7 cellular contexts compared by ENCODE assay signal in genomic region chr6:10759312-10759839, GRCh38. TPM values are rescaled to one million over a fixed set of nuclear protein-coding genes. Genes with fewer than 3 reads are reported as not detected.
A peak's percentile ranks its signal among the peaks of the same experiment; 100 is the strongest.
DNase-seq lines count a peak whose midpoint lies in the region; ATAC-seq and TF ChIP-seq lines count a peak whose summit lies in the region.

No MANE protein-coding gene starts in this region.

- H3K4me3 ChIP-seq in astrocyte of the cerebellum (ENCODE audit: low read depth, low read length): no peak overlapping the region
- H3K4me3 ChIP-seq in thoracic aorta: no peak overlapping the region

- H3K36me3 ChIP-seq in thoracic aorta: no peaks in the 10 kb centered on the region

- in situ Hi-C loops in astrocyte of the cerebellum (cut with HindIII; ENCODE audit: low sequenced_read_pairs): no loop called here

- peak; percentile 63 for TF ChIP-seq CTCF in astrocyte of the cerebellum (IDR thresholded peaks at IDR 0.05; ENCODE audit: low read depth, low read length, missing control alignments)
- peak; percentile 50 for TF ChIP-seq CTCF in thoracic aorta (IDR thresholded peaks at IDR 0.05)

- H3K9me3 ChIP-seq in thoracic aorta: no peaks in the 10 kb centered on the region

- DNase-seq in ELF-1 (ENCODE audit: low read depth, low spot score) (peak; percentile 35), MV-4-11 (lab: John Stamatoyannopoulos, UW) (peak; percentile 32), astrocyte of the cerebellum (ENCODE audit: low read depth) (peak; percentile 87), iPS-NIHi7 (ENCODE audit: extremely low spot score) (peak; percentile 42), thoracic aorta (ENCODE audit: low spot score) (no peak)
- no peak for DNase-seq in activated effector memory CD4-positive, alpha-beta T cell treated with Interleukin-2 at 50 U/mL for 16 hours

- no peak overlapping the region for H3K27ac ChIP-seq in thoracic aorta

- ATAC-seq in GM21526 (IDR thresholded peaks at IDR 0.05; ENCODE audit: low FRiP score, unreplicated experiment) (peak; percentile 75), thoracic aorta (ENCODE audit: insufficient number of reproducible peaks, low FRiP score, low read depth) (no peak)

- peaks cover 0 to 6% of the 10 kb centered on the region in 2 donors for H3K4me1 ChIP-seq in thoracic aorta (ENCODE audit: control insufficient read depth in 1 of 2, low read depth in 2 of 2)

- no peaks in the 10 kb centered on the region for H3K27me3 ChIP-seq in thoracic aorta (replicated peaks; ENCODE audit: insufficient read depth)

RNA-seq across cellular contexts. Expression of gene TMEM14B, which starts 11.8 kb away (rescaled TPM):
- total RNA-seq in thoracic aorta: 10 to 100 TPM; 63.4 to 80.7 TPM

RNA-seq across cellular contexts. Expression of gene TMEM14C, which starts 36.5 kb away (rescaled TPM):
- total RNA-seq in thoracic aorta: 100 to 1,000 TPM in 1 of 2 donors, 10 to 100 TPM in 1; 72.9 to 129 TPM

Comparison
In these comparisons a context has a peak if more than half of its experiments do, and no peak if none do; other contexts are left out.
1. DNase-seq: peak in ELF-1 (single experiment), MV-4-11 (single experiment), astrocyte of the cerebellum (single experiment) and iPS-NIHi7 (single experiment); none in thoracic aorta (single experiment) and activated effector memory CD4-positive, alpha-beta T cell treated with Interleukin-2 at 50 U/mL for 16 hours (single experiment).